ENCODE assay signal across 19 cellular contexts in genomic region chr1:30648408-30649000, GRCh38.
A peak's percentile ranks its signal among the peaks of the same experiment; 100 is the strongest.
DNase-seq lines count a peak whose midpoint lies in the region; ATAC-seq, FAIRE-seq and TF ChIP-seq lines count a peak whose summit lies in the region.
"Had no signal": no experiment of that assay in that cellular context is flagged by ENCODE, and none has a peak within 500 bp of the region (broad histone marks: within the 10 kb centered on the region; RNA-seq: fewer than 3 reads in every experiment).

No MANE protein-coding gene starts in this region.

- H3K27me3 ChIP-seq in A673 (replicated peaks; ENCODE audit: insufficient read depth, low read depth, low read length, poor library complexity) (peaks cover 9% of the 10 kb centered on the region), keratinocyte (ENCODE audit: control insufficient read depth, extremely low read depth, insufficient read depth, low read length) (no peaks in the 10 kb centered on the region)
- H3K27me3 ChIP-seq: BE2C, MG63 had no signal

- H3K27ac ChIP-seq in A673 (ENCODE audit: low read depth, low read length, poor library complexity, severe bottlenecking): no peak overlapping the region
- peak overlapping the region; percentile 89 for H3K27ac ChIP-seq in keratinocyte (ENCODE audit: control insufficient read depth, insufficient read depth, low read length)
- H3K27ac ChIP-seq: HL-60 had no signal

- DNase-seq in A673 (ENCODE audit: low spot score): peak; percentile 34
- peak; percentile 89 for DNase-seq in NCI-H526 treated with DMSO at 0.1 percent for 48 hours (lab: John Stamatoyannopoulos, UW)
- DNase-seq in central memory CD8-positive, alpha-beta T cell (ENCODE audit: low spot score in 2 of 2): no peak
- DNase-seq in keratinocyte (ENCODE audit: low read depth, low spot score): no peak
- no peak for DNase-seq in NCI-H2029 (lab: John Stamatoyannopoulos, UW)
- DNase-seq: BE2C; Calu3; CD4-positive, alpha-beta T cell; GF-D8; MG63; NCI-H1092; NCI-H2081 treated with DMSO at 0.1 percent for 48 hours; NCI-H774; SHP77 had no signal

- peak overlapping the region; percentile 67 for H3K4me2 ChIP-seq in keratinocyte (ENCODE audit: control insufficient read depth, extremely low read depth, insufficient read depth, low read depth, low read length)

- FAIRE-seq in keratinocyte (lab: Jason Lieb, UNC): peak; percentile 94
- FAIRE-seq: RCC 7860 had no signal

- H3K9me3 Mint-ChIP-seq in central memory CD8-positive, alpha-beta T cell: no peaks in the 10 kb centered on the region
- H3K9me3 Mint-ChIP-seq: CD4-positive, alpha-beta T cell had no signal

- CTCF ChIA-PET in A673 (lab: Charles Lee): no interaction called here

- intact Hi-C loops in A673 (cut with micrococcal nuclease; ENCODE audit: unreplicated experiment): no loop called here

- H3K36me3 Mint-ChIP-seq in central memory CD8-positive, alpha-beta T cell (ENCODE audit: insufficient read depth): no peaks in the 10 kb centered on the region

- TF ChIP-seq CTCF in A673 (conservative IDR thresholded peaks at IDR 0.05; ENCODE audit: low read depth, low read length) (no peak), keratinocyte (optimal IDR thresholded peaks at IDR 0.05 in 1 of 3, IDR thresholded peaks at IDR 0.05 in 1 of 3, conservative IDR thresholded peaks at IDR 0.05 in 1 of 3; ENCODE audit: extremely low read depth in 1 of 3, insufficient read depth in 2 of 3, low read length in 3 of 3) (no peak)

- dilution Hi-C loops in keratinocyte (cut with MboI; ENCODE audit: extremely low pct_ligation_motif_present, low sequenced_read_pairs): no loop called here

- H3K4me1 ChIP-seq in A673 (ENCODE audit: insufficient read depth, low read length, poor library complexity, severe bottlenecking) (peaks cover 9% of the 10 kb centered on the region), keratinocyte (ENCODE audit: control insufficient read depth, extremely low read depth, insufficient read depth, low read length) (peaks cover 51% of the 10 kb centered on the region)
- H3K4me1 ChIP-seq: HAP-1 had no signal

- H3K27me3 Mint-ChIP-seq in central memory CD8-positive, alpha-beta T cell: peaks cover 63% of the 10 kb centered on the region

- H2AFZ ChIP-seq in keratinocyte (ENCODE audit: control insufficient read depth, low read length): no peak overlapping the region

- H4K20me1 ChIP-seq in keratinocyte (ENCODE audit: control insufficient read depth, extremely low read depth, insufficient read depth, low read length): no peaks in the 10 kb centered on the region

- no peaks in the 10 kb centered on the region for H3K9me1 ChIP-seq in keratinocyte (ENCODE audit: control insufficient read depth, extremely low read depth, insufficient read depth, low read length)

- POLR2A ChIA-PET in A673 (lab: Charles Lee; ENCODE audit: low non-redundant PET): no interaction called here

- H3K9me3 ChIP-seq in A673 (ENCODE audit: low read depth, low read length, poor library complexity, severe bottlenecking) (no peaks in the 10 kb centered on the region), keratinocyte (ENCODE audit: control insufficient read depth, low read depth, low read length) (no peaks in the 10 kb centered on the region)
- H3K9me3 ChIP-seq: BE2C, HAP-1, MG63 had no signal

- no TSS peak for BruUV-seq in A673 (replicated peaks; lab: Mats Ljungman, UMichigan)

- no peak overlapping the region for H3K4me3 Mint-ChIP-seq in central memory CD8-positive, alpha-beta T cell
- H3K4me3 Mint-ChIP-seq: CD4-positive, alpha-beta T cell had no signal

- peaks cover 14% of the 10 kb centered on the region for H3K4me1 Mint-ChIP-seq in central memory CD8-positive, alpha-beta T cell

- peak overlapping the region; percentile 62 for H3K9ac ChIP-seq in keratinocyte (ENCODE audit: control insufficient read depth, extremely low read depth, insufficient read depth, low read length)

- peak overlapping the region; percentile 5 for H3K27ac Mint-ChIP-seq in central memory CD8-positive, alpha-beta T cell (ENCODE audit: low read depth)
- H3K27ac Mint-ChIP-seq: CD4-positive, alpha-beta T cell had no signal

- ATAC-seq in central memory CD8-positive, alpha-beta T cell (replicated peaks; ENCODE audit: extremely low read depth, poor library complexity, severe bottlenecking): no peak
- ATAC-seq in GM21619 (IDR thresholded peaks at IDR 0.05; ENCODE audit: unreplicated experiment): no peak
- no peak for ATAC-seq in GM21576 (IDR thresholded peaks at IDR 0.05; ENCODE audit: unreplicated experiment)

- H3K36me3 ChIP-seq in A673 (ENCODE audit: insufficient read depth, low read length, poor library complexity, severe bottlenecking) (no peaks in the 10 kb centered on the region), keratinocyte (ENCODE audit: control insufficient read depth in 2 of 2, extremely low read depth in 1 of 2, insufficient read depth in 2 of 2, low read length in 2 of 2) (no peaks in the 10 kb centered on the region)
- H3K36me3 ChIP-seq: BE2C, HAP-1, MG63 had no signal

- no peaks in the 10 kb centered on the region for H3K79me2 ChIP-seq in keratinocyte (ENCODE audit: control insufficient read depth, insufficient read depth, low read length)

- no peak overlapping the region for H3K4me3 ChIP-seq in A673 (ENCODE audit: low read depth, low read length, poor library complexity, severe bottlenecking)
- no peak overlapping the region for H3K4me3 ChIP-seq in keratinocyte (ENCODE audit: control insufficient read depth in 2 of 3, extremely low read depth in 1 of 3, insufficient read depth in 2 of 3, low read depth in 1 of 3, low read length in 3 of 3)
- H3K4me3 ChIP-seq: HAP-1, MG63 had no signal

Comparison
In these comparisons a context has a peak if more than half of its experiments do, and no peak if none do; other contexts are left out.
1. DNase-seq: peak in A673 (single experiment) and NCI-H526 treated with DMSO at 0.1 percent for 48 hours (single experiment); none in central memory CD8-positive, alpha-beta T cell (0 of 2), keratinocyte (single experiment) and NCI-H2029 (single experiment).